In genomic region chr7:133233142-133233541, GRCh38 we compare ENCODE assay signal across 31 cellular contexts.
"Had no signal": no experiment of that assay in that cellular context is flagged by ENCODE, and none has a peak within 500 bp of the region (broad histone marks: within the 10 kb centered on the region; RNA-seq: fewer than 3 reads in every experiment).

No MANE protein-coding gene starts in this region.

- H3K36me3 Mint-ChIP-seq: activated naive CD4-positive, alpha-beta T cell treated with anti-CD3 and anti-CD28 coated beads, Interleukin-2, amount 10 ng/mL, durations not matched to agents 7 days and 5 days; activated naive CD4-positive, alpha-beta T cell treated with anti-CD3 and anti-CD28 coated beads, Interleukin-2, amount 50 U/mL, for 72 hours; activated naive CD8-positive, alpha-beta T cell treated with anti-CD3 and anti-CD28 coated beads, Interleukin-2, amount 10 ng/mL, durations not matched to agents 7 days and 5 days; brain had no signal

- H3K27ac ChIP-seq: ascending aorta, breast epithelium, cardiac muscle cell, coronary artery, dorsolateral prefrontal cortex, esophagus muscularis mucosa, foreskin keratinocyte, gastrocnemius medialis, heart left ventricle had no signal

- H3K4me1 ChIP-seq: ascending aorta, breast epithelium, esophagus muscularis mucosa, foreskin keratinocyte, gastrocnemius medialis had no signal

- H3K9me3 ChIP-seq: ascending aorta, breast epithelium, esophagus muscularis mucosa, gastrocnemius medialis, heart left ventricle had no signal

- H3K27ac Mint-ChIP-seq: activated CD4-positive, alpha-beta memory T cell treated with anti-CD3 and anti-CD28 coated beads, Interleukin-2, amount 10 ng/mL, durations not matched to agents 7 days and 5 days; activated CD4-positive, alpha-beta T cell treated with anti-CD3 and anti-CD28 coated beads, Interleukin-2, amount 10 ng/mL, durations not matched to agents 7 days and 5 days; activated naive CD4-positive, alpha-beta T cell treated with anti-CD3 and anti-CD28 coated beads, Interleukin-2, amount 10 ng/mL, durations not matched to agents 7 days and 5 days; activated naive CD4-positive, alpha-beta T cell treated with anti-CD3 and anti-CD28 coated beads, Interleukin-2, amount 50 U/mL, for 72 hours; activated naive CD8-positive, alpha-beta T cell treated with anti-CD3 and anti-CD28 coated beads, Interleukin-2, amount 10 ng/mL, durations not matched to agents 7 days and 5 days; activated T-cell treated with anti-CD3 and anti-CD28 coated beads, Interleukin-2, amount 50 U/mL, for 24 hours; activated T-cell treated with anti-CD3 and anti-CD28 coated beads, Interleukin-2, amount 50 U/mL, for 72 hours; brain; dendritic cell treated with granulocyte-macrophage colony-stimulating factor and Interleukin-4, amounts not matched to agents 40 ng/mL and 50 ng/mL, for 4 days; T-helper 17 cell had no signal

- H3K4me1 Mint-ChIP-seq: activated CD4-positive, alpha-beta memory T cell treated with anti-CD3 and anti-CD28 coated beads, Interleukin-2, amount 10 ng/mL, durations not matched to agents 7 days and 5 days; activated CD4-positive, alpha-beta T cell treated with anti-CD3 and anti-CD28 coated beads, Interleukin-2, amount 10 ng/mL, durations not matched to agents 7 days and 5 days; activated naive CD4-positive, alpha-beta T cell treated with anti-CD3 and anti-CD28 coated beads, Interleukin-2, amount 10 ng/mL, durations not matched to agents 7 days and 5 days; activated naive CD8-positive, alpha-beta T cell treated with anti-CD3 and anti-CD28 coated beads, Interleukin-2, amount 10 ng/mL, durations not matched to agents 7 days and 5 days; central memory CD8-positive, alpha-beta T cell; T-helper 17 cell had no signal

- H3K4me3 ChIP-seq: ascending aorta, breast epithelium, cardiac muscle cell, coronary artery, dorsolateral prefrontal cortex, esophagus muscularis mucosa, gastrocnemius medialis, heart left ventricle had no signal

- DNase-seq: activated CD4-positive, alpha-beta memory T cell treated with anti-CD3 and anti-CD28 coated beads, Interleukin-2, amount 10 ng/mL, durations not matched to agents 7 days and 5 days; activated CD4-positive, alpha-beta T cell treated with anti-CD3 and anti-CD28 coated beads for 1 hour; activated CD4-positive, alpha-beta T cell treated with anti-CD3 and anti-CD28 coated beads for 4 hours; activated CD4-positive, alpha-beta T cell treated with anti-CD3 and anti-CD28 coated beads, Interleukin-2, amount 10 ng/mL, durations not matched to agents 7 days and 5 days; activated CD4-positive, alpha-beta T cell treated with anti-CD3 and anti-CD28 coated beads, Interleukin-2, amount 50 U/mL, for 4 hours; activated CD8-positive, alpha-beta memory T cell treated with anti-CD3 and anti-CD28 coated beads, Interleukin-2, amount 50 U/mL, for 48 hours; activated gamma-delta T cell; activated naive CD4-positive, alpha-beta T cell; activated naive CD4-positive, alpha-beta T cell treated with anti-CD3 and anti-CD28 coated beads, Interleukin-2, amount 10 ng/mL, durations not matched to agents 7 days and 5 days; activated naive CD8-positive, alpha-beta T cell treated with anti-CD3 and anti-CD28 coated beads, Interleukin-2, amount 10 ng/mL, durations not matched to agents 7 days and 5 days; activated T-cell treated with anti-CD3 and anti-CD28 coated beads for 4 hours; activated T-cell treated with anti-CD3 and anti-CD28 coated beads, Interleukin-2, amount 50 U/mL, for 24 hours; activated T-cell treated with anti-CD3 and anti-CD28 coated beads, Interleukin-2, amount 50 U/mL, for 72 hours; dorsolateral prefrontal cortex; effector memory CD4-positive, alpha-beta T cell; erythroblast; foreskin keratinocyte; gastrocnemius medialis; glutamatergic neuron; heart left ventricle; T-helper 1 cell; T-helper 17 cell had no signal

- H3K27me3 ChIP-seq: ascending aorta, breast epithelium, cardiac muscle cell, dorsolateral prefrontal cortex, esophagus muscularis mucosa, gastrocnemius medialis, heart left ventricle had no signal

- H3K36me3 ChIP-seq: ascending aorta, breast epithelium, cardiac muscle cell, esophagus muscularis mucosa, gastrocnemius medialis, heart left ventricle had no signal

- H3K4me3 Mint-ChIP-seq: activated CD4-positive, alpha-beta memory T cell treated with anti-CD3 and anti-CD28 coated beads, Interleukin-2, amount 10 ng/mL, durations not matched to agents 7 days and 5 days; activated CD4-positive, alpha-beta T cell treated with anti-CD3 and anti-CD28 coated beads, Interleukin-2, amount 10 ng/mL, durations not matched to agents 7 days and 5 days; activated naive CD4-positive, alpha-beta T cell treated with anti-CD3 and anti-CD28 coated beads, Interleukin-2, amount 10 ng/mL, durations not matched to agents 7 days and 5 days; activated naive CD8-positive, alpha-beta T cell treated with anti-CD3 and anti-CD28 coated beads, Interleukin-2, amount 10 ng/mL, durations not matched to agents 7 days and 5 days; activated T-cell treated with anti-CD3 and anti-CD28 coated beads, Interleukin-2, amount 50 U/mL, for 24 hours; activated T-cell treated with anti-CD3 and anti-CD28 coated beads, Interleukin-2, amount 50 U/mL, for 72 hours; brain; central memory CD8-positive, alpha-beta T cell; dendritic cell treated with granulocyte-macrophage colony-stimulating factor and Interleukin-4, amounts not matched to agents 40 ng/mL and 50 ng/mL, for 4 days; T-helper 17 cell had no signal

- H3K9me3 Mint-ChIP-seq: activated CD4-positive, alpha-beta memory T cell treated with anti-CD3 and anti-CD28 coated beads, Interleukin-2, amount 10 ng/mL, durations not matched to agents 7 days and 5 days; activated CD4-positive, alpha-beta T cell treated with anti-CD3 and anti-CD28 coated beads, Interleukin-2, amount 10 ng/mL, durations not matched to agents 7 days and 5 days; activated naive CD4-positive, alpha-beta T cell treated with anti-CD3 and anti-CD28 coated beads, Interleukin-2, amount 10 ng/mL, durations not matched to agents 7 days and 5 days; activated naive CD4-positive, alpha-beta T cell treated with anti-CD3 and anti-CD28 coated beads, Interleukin-2, amount 50 U/mL, for 72 hours; activated naive CD8-positive, alpha-beta T cell treated with anti-CD3 and anti-CD28 coated beads, Interleukin-2, amount 10 ng/mL, durations not matched to agents 7 days and 5 days; activated T-cell treated with anti-CD3 and anti-CD28 coated beads, Interleukin-2, amount 50 U/mL, for 24 hours; activated T-cell treated with anti-CD3 and anti-CD28 coated beads, Interleukin-2, amount 50 U/mL, for 72 hours; central memory CD8-positive, alpha-beta T cell; dendritic cell treated with granulocyte-macrophage colony-stimulating factor and Interleukin-4, amounts not matched to agents 40 ng/mL and 50 ng/mL, for 4 days had no signal

- H3K27me3 Mint-ChIP-seq: brain; dendritic cell treated with granulocyte-macrophage colony-stimulating factor and Interleukin-4, amounts not matched to agents 40 ng/mL and 50 ng/mL, for 4 days had no signal
